1 cellular context compared by ENCODE assay signal in the genomic region with DNA sequence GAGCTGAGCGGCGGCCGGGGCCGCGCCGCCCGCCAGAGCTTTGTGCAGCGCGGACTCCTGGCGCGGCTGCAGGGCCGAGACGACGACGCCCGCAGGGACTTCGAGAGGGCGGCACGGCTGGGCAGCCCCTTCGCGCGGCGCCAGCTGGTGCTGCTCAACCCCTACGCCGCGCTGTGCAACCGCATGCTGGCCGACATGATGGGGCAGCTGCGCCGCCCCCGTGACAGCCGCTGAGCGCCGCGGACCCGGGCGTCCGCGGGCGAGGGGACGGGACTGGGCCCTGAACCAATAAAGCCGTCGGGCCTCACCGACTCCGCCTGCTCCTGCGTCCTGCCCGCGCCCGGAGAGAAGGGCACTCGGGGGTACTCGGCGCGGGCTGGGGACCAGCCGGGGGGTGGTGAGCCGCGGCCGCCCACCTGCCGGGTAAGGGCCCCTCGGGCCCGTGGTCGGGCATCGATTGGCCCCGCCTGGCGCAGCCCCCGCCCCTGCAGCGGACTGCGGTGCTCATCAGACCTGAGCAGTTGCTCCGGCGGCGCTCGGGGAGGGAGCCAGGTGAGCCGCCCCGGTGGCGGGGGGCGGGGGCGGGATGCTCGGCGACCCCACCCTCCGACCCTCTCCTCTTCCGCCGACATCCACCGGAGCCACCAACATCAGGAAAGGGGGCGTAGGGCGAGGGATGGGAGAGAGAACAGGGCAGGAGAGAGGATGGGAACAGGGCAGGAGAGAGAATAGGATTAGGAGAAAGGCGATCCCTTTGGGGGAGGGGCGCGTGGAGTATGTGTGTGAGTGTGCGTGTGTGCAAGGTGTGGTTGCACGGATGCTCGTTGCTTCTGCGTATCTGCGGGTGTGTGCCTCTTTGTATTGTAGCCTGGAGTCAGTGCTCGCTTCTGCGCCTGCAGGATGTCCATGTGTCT.
TF ChIP-seq lines count a peak whose summit lies in the region.

A gene (plus strand): TSS at position 510 of the 914 bp plus-strand sequence. CDS start 610 bp downstream, outside the sequence.

TF ChIP-seq in HepG2, 621 proteins besides CTCF, POLR2A, EP300 and RAD21 (continued from another document and continues in another):
- TF ChIP-seq, protein P1, sequence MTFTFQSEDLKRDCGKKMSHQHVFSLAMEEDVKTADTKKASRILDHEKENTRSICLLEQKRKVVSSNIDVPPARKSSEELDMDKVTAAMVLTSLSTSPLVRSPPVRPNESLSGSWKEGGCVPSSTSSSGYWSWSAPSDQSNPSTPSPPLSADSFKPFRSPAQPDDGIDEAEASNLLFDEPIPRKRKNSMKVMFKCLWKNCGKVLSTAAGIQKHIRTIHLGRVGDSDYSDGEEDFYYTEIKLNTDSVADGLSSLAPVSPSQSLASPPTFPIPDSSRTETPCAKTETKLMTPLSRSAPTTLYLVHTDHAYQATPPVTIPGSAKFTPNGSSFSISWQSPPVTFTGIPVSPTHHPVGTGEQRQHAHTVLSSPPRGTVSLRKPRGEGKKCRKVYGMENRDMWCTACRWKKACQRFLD (CRISPR knock-in tag; IDR thresholded peaks at IDR 0.05; ENCODE audit: borderline replicate concordance) = peak; percentile 11; the same call in 1 of the 2 replicates
- TF ChIP-seq RCOR2 (CRISPR knock-in tag; IDR thresholded peaks at IDR 0.05) (no peak), SRSF4 (IDR thresholded peaks at IDR 0.05; ENCODE audit: low read depth, low read length, poor library complexity, severe bottlenecking) (no peak), ZNF329 (CRISPR knock-in tag; IDR thresholded peaks at IDR 0.05; ENCODE audit: low read depth) (0 out of 2 replicates have a peak, but pooled peaks have one; percentile 47), ZNF124 (CRISPR knock-in tag; IDR thresholded peaks at IDR 0.05) (no peak), ZNF350 (CRISPR knock-in tag; IDR thresholded peaks at IDR 0.05; ENCODE audit: borderline replicate concordance, low read depth) (peak; percentile 58), ZNF10 (CRISPR knock-in tag; IDR thresholded peaks at IDR 0.05; ENCODE audit: borderline replicate concordance, low read depth) (no peak), ERF (CRISPR knock-in tag; IDR thresholded peaks at IDR 0.05) (no peak), ZNF670 (CRISPR knock-in tag; IDR thresholded peaks at IDR 0.05; ENCODE audit: borderline replicate concordance) (no peak), NR2F6 (IDR thresholded peaks at IDR 0.05) (no peak), NR2F6 (CRISPR knock-in tag; IDR thresholded peaks at IDR 0.05) (no peak), ZNF564 (CRISPR knock-in tag; IDR thresholded peaks at IDR 0.05) (peak; percentile 74), ELF1 (CRISPR knock-in tag; IDR thresholded peaks at IDR 0.05) (no peak; the same call in 1 of the 2 replicates), ZNF496 (CRISPR knock-in tag; IDR thresholded peaks at IDR 0.05; ENCODE audit: insufficient replicate concordance) (no peak)
- TF ChIP-seq, protein P2, sequence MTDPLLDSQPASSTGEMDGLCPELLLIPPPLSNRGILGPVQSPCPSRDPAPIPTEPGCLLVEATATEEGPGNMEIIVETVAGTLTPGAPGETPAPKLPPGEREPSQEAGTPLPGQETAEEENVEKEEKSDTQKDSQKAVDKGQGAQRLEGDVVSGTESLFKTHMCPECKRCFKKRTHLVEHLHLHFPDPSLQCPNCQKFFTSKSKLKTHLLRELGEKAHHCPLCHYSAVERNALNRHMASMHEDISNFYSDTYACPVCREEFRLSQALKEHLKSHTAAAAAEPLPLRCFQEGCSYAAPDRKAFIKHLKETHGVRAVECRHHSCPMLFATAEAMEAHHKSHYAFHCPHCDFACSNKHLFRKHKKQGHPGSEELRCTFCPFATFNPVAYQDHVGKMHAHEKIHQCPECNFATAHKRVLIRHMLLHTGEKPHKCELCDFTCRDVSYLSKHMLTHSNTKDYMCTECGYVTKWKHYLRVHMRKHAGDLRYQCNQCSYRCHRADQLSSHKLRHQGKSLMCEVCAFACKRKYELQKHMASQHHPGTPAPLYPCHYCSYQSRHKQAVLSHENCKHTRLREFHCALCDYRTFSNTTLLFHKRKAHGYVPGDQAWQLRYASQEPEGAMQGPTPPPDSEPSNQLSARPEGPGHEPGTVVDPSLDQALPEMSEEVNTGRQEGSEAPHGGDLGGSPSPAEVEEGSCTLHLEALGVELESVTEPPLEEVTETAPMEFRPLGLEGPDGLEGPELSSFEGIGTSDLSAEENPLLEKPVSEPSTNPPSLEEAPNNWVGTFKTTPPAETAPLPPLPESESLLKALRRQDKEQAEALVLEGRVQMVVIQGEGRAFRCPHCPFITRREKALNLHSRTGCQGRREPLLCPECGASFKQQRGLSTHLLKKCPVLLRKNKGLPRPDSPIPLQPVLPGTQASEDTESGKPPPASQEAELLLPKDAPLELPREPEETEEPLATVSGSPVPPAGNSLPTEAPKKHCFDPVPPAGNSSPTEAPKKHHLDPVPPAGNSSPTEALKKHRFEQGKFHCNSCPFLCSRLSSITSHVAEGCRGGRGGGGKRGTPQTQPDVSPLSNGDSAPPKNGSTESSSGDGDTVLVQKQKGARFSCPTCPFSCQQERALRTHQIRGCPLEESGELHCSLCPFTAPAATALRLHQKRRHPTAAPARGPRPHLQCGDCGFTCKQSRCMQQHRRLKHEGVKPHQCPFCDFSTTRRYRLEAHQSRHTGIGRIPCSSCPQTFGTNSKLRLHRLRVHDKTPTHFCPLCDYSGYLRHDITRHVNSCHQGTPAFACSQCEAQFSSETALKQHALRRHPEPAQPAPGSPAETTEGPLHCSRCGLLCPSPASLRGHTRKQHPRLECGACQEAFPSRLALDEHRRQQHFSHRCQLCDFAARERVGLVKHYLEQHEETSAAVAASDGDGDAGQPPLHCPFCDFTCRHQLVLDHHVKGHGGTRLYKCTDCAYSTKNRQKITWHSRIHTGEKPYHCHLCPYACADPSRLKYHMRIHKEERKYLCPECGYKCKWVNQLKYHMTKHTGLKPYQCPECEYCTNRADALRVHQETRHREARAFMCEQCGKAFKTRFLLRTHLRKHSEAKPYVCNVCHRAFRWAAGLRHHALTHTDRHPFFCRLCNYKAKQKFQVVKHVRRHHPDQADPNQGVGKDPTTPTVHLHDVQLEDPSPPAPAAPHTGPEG (CRISPR knock-in tag; IDR thresholded peaks at IDR 0.05) = no peak
- TF ChIP-seq, protein P3, sequence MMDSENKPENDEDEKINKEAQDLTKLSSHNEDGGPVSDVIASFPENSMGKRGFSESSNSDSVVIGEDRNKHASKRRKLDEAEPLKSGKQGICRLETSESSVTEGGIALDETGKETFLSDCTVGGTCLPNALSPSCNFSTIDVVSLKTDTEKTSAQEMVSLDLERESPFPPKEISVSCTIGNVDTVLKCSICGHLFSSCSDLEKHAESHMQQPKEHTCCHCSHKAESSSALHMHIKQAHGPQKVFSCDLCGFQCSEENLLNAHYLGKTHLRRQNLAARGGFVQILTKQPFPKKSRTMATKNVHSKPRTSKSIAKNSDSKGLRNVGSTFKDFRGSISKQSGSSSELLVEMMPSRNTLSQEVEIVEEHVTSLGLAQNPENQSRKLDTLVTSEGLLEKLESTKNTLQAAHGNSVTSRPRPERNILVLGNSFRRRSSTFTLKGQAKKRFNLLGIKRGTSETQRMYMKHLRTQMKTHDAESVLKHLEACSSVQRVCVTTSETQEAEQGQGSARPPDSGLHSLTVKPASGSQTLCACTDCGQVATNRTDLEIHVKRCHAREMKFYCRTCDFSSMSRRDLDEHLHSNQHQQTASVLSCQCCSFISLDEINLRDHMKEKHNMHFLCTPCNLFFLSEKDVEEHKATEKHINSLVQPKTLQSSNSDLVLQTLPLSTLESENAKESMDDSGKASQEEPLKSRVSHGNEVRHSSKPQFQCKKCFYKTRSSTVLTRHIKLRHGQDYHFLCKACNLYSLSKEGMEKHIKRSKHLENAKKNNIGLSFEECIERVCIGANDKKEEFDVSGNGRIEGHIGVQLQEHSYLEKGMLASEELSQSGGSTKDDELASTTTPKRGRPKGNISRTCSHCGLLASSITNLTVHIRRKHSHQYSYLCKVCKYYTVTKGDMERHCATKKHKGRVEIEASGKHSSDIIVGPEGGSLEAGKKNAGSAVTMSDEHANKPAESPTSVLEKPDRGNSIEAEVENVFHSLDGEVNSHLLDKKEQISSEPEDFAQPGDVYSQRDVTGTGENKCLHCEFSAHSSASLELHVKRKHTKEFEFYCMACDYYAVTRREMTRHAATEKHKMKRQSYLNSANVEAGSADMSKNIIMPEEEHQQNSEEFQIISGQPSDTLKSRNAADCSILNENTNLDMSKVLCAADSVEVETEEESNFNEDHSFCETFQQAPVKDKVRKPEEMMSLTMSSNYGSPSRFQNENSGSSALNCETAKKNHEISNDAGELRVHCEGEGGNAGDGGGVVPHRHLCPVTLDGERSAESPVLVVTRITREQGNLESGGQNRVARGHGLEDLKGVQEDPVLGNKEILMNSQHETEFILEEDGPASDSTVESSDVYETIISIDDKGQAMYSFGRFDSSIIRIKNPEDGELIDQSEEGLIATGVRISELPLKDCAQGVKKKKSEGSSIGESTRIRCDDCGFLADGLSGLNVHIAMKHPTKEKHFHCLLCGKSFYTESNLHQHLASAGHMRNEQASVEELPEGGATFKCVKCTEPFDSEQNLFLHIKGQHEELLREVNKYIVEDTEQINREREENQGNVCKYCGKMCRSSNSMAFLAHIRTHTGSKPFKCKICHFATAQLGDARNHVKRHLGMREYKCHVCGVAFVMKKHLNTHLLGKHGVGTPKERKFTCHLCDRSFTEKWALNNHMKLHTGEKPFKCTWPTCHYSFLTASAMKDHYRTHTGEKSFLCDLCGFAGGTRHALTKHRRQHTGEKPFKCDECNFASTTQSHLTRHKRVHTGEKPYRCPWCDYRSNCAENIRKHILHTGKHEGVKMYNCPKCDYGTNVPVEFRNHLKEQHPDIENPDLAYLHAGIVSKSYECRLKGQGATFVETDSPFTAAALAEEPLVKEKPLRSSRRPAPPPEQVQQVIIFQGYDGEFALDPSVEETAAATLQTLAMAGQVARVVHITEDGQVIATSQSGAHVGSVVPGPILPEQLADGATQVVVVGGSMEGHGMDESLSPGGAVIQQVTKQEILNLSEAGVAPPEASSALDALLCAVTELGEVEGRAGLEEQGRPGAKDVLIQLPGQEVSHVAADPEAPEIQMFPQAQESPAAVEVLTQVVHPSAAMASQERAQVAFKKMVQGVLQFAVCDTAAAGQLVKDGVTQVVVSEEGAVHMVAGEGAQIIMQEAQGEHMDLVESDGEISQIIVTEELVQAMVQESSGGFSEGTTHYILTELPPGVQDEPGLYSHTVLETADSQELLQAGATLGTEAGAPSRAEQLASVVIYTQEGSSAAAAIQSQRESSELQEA (CRISPR knock-in tag; IDR thresholded peaks at IDR 0.05; ENCODE audit: not compliant biosample characterization) = no peak
- TF ChIP-seq, protein P4, sequence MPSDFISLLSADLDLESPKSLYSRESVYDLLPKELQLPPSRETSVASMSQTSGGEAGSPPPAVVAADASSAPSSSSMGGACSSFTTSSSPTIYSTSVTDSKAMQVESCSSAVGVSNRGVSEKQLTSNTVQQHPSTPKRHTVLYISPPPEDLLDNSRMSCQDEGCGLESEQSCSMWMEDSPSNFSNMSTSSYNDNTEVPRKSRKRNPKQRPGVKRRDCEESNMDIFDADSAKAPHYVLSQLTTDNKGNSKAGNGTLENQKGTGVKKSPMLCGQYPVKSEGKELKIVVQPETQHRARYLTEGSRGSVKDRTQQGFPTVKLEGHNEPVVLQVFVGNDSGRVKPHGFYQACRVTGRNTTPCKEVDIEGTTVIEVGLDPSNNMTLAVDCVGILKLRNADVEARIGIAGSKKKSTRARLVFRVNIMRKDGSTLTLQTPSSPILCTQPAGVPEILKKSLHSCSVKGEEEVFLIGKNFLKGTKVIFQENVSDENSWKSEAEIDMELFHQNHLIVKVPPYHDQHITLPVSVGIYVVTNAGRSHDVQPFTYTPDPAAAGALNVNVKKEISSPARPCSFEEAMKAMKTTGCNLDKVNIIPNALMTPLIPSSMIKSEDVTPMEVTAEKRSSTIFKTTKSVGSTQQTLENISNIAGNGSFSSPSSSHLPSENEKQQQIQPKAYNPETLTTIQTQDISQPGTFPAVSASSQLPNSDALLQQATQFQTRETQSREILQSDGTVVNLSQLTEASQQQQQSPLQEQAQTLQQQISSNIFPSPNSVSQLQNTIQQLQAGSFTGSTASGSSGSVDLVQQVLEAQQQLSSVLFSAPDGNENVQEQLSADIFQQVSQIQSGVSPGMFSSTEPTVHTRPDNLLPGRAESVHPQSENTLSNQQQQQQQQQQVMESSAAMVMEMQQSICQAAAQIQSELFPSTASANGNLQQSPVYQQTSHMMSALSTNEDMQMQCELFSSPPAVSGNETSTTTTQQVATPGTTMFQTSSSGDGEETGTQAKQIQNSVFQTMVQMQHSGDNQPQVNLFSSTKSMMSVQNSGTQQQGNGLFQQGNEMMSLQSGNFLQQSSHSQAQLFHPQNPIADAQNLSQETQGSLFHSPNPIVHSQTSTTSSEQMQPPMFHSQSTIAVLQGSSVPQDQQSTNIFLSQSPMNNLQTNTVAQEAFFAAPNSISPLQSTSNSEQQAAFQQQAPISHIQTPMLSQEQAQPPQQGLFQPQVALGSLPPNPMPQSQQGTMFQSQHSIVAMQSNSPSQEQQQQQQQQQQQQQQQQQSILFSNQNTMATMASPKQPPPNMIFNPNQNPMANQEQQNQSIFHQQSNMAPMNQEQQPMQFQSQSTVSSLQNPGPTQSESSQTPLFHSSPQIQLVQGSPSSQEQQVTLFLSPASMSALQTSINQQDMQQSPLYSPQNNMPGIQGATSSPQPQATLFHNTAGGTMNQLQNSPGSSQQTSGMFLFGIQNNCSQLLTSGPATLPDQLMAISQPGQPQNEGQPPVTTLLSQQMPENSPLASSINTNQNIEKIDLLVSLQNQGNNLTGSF (CRISPR knock-in tag; IDR thresholded peaks at IDR 0.05) = no peak; the same call in 1 of the 2 replicates
- TF ChIP-seq, protein P5, sequence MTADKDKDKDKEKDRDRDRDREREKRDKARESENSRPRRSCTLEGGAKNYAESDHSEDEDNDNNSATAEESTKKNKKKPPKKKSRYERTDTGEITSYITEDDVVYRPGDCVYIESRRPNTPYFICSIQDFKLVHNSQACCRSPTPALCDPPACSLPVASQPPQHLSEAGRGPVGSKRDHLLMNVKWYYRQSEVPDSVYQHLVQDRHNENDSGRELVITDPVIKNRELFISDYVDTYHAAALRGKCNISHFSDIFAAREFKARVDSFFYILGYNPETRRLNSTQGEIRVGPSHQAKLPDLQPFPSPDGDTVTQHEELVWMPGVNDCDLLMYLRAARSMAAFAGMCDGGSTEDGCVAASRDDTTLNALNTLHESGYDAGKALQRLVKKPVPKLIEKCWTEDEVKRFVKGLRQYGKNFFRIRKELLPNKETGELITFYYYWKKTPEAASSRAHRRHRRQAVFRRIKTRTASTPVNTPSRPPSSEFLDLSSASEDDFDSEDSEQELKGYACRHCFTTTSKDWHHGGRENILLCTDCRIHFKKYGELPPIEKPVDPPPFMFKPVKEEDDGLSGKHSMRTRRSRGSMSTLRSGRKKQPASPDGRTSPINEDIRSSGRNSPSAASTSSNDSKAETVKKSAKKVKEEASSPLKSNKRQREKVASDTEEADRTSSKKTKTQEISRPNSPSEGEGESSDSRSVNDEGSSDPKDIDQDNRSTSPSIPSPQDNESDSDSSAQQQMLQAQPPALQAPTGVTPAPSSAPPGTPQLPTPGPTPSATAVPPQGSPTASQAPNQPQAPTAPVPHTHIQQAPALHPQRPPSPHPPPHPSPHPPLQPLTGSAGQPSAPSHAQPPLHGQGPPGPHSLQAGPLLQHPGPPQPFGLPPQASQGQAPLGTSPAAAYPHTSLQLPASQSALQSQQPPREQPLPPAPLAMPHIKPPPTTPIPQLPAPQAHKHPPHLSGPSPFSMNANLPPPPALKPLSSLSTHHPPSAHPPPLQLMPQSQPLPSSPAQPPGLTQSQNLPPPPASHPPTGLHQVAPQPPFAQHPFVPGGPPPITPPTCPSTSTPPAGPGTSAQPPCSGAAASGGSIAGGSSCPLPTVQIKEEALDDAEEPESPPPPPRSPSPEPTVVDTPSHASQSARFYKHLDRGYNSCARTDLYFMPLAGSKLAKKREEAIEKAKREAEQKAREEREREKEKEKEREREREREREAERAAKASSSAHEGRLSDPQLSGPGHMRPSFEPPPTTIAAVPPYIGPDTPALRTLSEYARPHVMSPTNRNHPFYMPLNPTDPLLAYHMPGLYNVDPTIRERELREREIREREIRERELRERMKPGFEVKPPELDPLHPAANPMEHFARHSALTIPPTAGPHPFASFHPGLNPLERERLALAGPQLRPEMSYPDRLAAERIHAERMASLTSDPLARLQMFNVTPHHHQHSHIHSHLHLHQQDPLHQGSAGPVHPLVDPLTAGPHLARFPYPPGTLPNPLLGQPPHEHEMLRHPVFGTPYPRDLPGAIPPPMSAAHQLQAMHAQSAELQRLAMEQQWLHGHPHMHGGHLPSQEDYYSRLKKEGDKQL (CRISPR knock-in tag; IDR thresholded peaks at IDR 0.05; ENCODE audit: low read depth) = no peak
